ENCODE assay signal across 1 cellular context in genomic region chr22:19122143-19122751, GRCh38.
TF ChIP-seq lines count a peak whose summit lies in the region.

Gene DGCR2 (minus strand): TSS chr22:19122412. CDS start chr22:19122206, 206 bp downstream.

TF ChIP-seq in K562, 482 proteins besides CTCF, POLR2A, EP300 and RAD21 (continued from another document and continues in another):
- TF ChIP-seq NCOA1 (IDR thresholded peaks at IDR 0.05; ENCODE audit: low read depth) (no peak), STAT5A (IDR thresholded peaks at IDR 0.05; ENCODE audit: borderline replicate concordance, low read length) (no peak), YBX1 (IDR thresholded peaks at IDR 0.05) (no peak), NONO (IDR thresholded peaks at IDR 0.05; ENCODE audit: low read depth in 2 of 2, low read length in 1 of 2) (no peak), TEAD2 (tag; IDR thresholded peaks at IDR 0.05) (no peak), NFRKB (IDR thresholded peaks at IDR 0.05; ENCODE audit: low read depth) (peak; percentile 89), HSF4 (CRISPR knock-in tag; IDR thresholded peaks at IDR 0.05; ENCODE audit: borderline replicate concordance) (no peak; the same call in 1 of the 2 replicates), BCOR (IDR thresholded peaks at IDR 0.05) (no peak), TBP (optimal IDR thresholded peaks at IDR 0.05; ENCODE audit: low read depth, low read length) (peak; percentile 94), RBBP5 (IDR thresholded peaks at IDR 0.05; ENCODE audit: borderline replicate concordance, insufficient read depth, low read length, poor library complexity, severe bottlenecking) (peak; percentile 97), ELF4 (CRISPR knock-in tag; IDR thresholded peaks at IDR 0.05) (peak; percentile 85; the same call in 1 of the 2 replicates), ZSCAN29 (IDR thresholded peaks at IDR 0.05) (peak; percentile 53; the same call in 1 of the 2 replicates), STAT5B (CRISPR knock-in tag; IDR thresholded peaks at IDR 0.05) (no peak), PHF21A (IDR thresholded peaks at IDR 0.05; ENCODE audit: borderline replicate concordance, low read depth) (no peak), NCOA2 (IDR thresholded peaks at IDR 0.05; ENCODE audit: partially characterized antibody in 2 of 2) (no peak), SMAD1 (IDR thresholded peaks at IDR 0.05; ENCODE audit: low read depth, low read length, partially characterized antibody) (peak; percentile 85), TRIM28 (IDR thresholded peaks at IDR 0.05) (no peak), ZNF146 (CRISPR knock-in tag; IDR thresholded peaks at IDR 0.05; ENCODE audit: unreplicated experiment) (no peak), PURB (CRISPR knock-in tag; IDR thresholded peaks at IDR 0.05; ENCODE audit: low read depth) (no peak), TGIF2 (CRISPR knock-in tag; IDR thresholded peaks at IDR 0.05) (no peak), CSDE1 (IDR thresholded peaks at IDR 0.05) (no peak), ZNF778 (CRISPR knock-in tag; IDR thresholded peaks at IDR 0.05) (no peak), HLTF (IDR thresholded peaks at IDR 0.05) (peak; percentile 78; the same call in 1 of the 2 replicates), CREB3 (tag; conservative IDR thresholded peaks at IDR 0.05; ENCODE audit: low read depth) (no peak), ZNF212 (CRISPR knock-in tag; IDR thresholded peaks at IDR 0.05) (no peak)
- TF ChIP-seq, protein P1, sequence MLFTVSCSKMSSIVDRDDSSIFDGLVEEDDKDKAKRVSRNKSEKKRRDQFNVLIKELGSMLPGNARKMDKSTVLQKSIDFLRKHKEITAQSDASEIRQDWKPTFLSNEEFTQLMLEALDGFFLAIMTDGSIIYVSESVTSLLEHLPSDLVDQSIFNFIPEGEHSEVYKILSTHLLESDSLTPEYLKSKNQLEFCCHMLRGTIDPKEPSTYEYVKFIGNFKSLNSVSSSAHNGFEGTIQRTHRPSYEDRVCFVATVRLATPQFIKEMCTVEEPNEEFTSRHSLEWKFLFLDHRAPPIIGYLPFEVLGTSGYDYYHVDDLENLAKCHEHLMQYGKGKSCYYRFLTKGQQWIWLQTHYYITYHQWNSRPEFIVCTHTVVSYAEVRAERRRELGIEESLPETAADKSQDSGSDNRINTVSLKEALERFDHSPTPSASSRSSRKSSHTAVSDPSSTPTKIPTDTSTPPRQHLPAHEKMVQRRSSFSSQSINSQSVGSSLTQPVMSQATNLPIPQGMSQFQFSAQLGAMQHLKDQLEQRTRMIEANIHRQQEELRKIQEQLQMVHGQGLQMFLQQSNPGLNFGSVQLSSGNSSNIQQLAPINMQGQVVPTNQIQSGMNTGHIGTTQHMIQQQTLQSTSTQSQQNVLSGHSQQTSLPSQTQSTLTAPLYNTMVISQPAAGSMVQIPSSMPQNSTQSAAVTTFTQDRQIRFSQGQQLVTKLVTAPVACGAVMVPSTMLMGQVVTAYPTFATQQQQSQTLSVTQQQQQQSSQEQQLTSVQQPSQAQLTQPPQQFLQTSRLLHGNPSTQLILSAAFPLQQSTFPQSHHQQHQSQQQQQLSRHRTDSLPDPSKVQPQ (CRISPR knock-in tag; IDR thresholded peaks at IDR 0.05; ENCODE audit: borderline replicate concordance), result no peak
- TF ChIP-seq, protein P2, sequence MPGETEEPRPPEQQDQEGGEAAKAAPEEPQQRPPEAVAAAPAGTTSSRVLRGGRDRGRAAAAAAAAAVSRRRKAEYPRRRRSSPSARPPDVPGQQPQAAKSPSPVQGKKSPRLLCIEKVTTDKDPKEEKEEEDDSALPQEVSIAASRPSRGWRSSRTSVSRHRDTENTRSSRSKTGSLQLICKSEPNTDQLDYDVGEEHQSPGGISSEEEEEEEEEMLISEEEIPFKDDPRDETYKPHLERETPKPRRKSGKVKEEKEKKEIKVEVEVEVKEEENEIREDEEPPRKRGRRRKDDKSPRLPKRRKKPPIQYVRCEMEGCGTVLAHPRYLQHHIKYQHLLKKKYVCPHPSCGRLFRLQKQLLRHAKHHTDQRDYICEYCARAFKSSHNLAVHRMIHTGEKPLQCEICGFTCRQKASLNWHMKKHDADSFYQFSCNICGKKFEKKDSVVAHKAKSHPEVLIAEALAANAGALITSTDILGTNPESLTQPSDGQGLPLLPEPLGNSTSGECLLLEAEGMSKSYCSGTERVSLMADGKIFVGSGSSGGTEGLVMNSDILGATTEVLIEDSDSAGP (CRISPR knock-in tag; IDR thresholded peaks at IDR 0.05), result no peak
- TF ChIP-seq, protein P3, sequence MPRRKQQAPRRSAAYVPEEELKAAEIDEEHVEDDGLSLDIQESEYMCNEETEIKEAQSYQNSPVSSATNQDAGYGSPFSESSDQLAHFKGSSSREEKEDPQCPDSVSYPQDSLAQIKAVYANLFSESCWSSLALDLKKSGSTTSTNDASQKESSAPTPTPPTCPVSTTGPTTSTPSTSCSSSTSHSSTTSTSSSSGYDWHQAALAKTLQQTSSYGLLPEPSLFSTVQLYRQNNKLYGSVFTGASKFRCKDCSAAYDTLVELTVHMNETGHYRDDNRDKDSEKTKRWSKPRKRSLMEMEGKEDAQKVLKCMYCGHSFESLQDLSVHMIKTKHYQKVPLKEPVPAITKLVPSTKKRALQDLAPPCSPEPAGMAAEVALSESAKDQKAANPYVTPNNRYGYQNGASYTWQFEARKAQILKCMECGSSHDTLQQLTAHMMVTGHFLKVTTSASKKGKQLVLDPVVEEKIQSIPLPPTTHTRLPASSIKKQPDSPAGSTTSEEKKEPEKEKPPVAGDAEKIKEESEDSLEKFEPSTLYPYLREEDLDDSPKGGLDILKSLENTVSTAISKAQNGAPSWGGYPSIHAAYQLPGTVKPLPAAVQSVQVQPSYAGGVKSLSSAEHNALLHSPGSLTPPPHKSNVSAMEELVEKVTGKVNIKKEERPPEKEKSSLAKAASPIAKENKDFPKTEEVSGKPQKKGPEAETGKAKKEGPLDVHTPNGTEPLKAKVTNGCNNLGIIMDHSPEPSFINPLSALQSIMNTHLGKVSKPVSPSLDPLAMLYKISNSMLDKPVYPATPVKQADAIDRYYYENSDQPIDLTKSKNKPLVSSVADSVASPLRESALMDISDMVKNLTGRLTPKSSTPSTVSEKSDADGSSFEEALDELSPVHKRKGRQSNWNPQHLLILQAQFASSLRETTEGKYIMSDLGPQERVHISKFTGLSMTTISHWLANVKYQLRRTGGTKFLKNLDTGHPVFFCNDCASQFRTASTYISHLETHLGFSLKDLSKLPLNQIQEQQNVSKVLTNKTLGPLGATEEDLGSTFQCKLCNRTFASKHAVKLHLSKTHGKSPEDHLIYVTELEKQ (CRISPR knock-in tag; IDR thresholded peaks at IDR 0.05), result no peak
- TF ChIP-seq, protein P4, sequence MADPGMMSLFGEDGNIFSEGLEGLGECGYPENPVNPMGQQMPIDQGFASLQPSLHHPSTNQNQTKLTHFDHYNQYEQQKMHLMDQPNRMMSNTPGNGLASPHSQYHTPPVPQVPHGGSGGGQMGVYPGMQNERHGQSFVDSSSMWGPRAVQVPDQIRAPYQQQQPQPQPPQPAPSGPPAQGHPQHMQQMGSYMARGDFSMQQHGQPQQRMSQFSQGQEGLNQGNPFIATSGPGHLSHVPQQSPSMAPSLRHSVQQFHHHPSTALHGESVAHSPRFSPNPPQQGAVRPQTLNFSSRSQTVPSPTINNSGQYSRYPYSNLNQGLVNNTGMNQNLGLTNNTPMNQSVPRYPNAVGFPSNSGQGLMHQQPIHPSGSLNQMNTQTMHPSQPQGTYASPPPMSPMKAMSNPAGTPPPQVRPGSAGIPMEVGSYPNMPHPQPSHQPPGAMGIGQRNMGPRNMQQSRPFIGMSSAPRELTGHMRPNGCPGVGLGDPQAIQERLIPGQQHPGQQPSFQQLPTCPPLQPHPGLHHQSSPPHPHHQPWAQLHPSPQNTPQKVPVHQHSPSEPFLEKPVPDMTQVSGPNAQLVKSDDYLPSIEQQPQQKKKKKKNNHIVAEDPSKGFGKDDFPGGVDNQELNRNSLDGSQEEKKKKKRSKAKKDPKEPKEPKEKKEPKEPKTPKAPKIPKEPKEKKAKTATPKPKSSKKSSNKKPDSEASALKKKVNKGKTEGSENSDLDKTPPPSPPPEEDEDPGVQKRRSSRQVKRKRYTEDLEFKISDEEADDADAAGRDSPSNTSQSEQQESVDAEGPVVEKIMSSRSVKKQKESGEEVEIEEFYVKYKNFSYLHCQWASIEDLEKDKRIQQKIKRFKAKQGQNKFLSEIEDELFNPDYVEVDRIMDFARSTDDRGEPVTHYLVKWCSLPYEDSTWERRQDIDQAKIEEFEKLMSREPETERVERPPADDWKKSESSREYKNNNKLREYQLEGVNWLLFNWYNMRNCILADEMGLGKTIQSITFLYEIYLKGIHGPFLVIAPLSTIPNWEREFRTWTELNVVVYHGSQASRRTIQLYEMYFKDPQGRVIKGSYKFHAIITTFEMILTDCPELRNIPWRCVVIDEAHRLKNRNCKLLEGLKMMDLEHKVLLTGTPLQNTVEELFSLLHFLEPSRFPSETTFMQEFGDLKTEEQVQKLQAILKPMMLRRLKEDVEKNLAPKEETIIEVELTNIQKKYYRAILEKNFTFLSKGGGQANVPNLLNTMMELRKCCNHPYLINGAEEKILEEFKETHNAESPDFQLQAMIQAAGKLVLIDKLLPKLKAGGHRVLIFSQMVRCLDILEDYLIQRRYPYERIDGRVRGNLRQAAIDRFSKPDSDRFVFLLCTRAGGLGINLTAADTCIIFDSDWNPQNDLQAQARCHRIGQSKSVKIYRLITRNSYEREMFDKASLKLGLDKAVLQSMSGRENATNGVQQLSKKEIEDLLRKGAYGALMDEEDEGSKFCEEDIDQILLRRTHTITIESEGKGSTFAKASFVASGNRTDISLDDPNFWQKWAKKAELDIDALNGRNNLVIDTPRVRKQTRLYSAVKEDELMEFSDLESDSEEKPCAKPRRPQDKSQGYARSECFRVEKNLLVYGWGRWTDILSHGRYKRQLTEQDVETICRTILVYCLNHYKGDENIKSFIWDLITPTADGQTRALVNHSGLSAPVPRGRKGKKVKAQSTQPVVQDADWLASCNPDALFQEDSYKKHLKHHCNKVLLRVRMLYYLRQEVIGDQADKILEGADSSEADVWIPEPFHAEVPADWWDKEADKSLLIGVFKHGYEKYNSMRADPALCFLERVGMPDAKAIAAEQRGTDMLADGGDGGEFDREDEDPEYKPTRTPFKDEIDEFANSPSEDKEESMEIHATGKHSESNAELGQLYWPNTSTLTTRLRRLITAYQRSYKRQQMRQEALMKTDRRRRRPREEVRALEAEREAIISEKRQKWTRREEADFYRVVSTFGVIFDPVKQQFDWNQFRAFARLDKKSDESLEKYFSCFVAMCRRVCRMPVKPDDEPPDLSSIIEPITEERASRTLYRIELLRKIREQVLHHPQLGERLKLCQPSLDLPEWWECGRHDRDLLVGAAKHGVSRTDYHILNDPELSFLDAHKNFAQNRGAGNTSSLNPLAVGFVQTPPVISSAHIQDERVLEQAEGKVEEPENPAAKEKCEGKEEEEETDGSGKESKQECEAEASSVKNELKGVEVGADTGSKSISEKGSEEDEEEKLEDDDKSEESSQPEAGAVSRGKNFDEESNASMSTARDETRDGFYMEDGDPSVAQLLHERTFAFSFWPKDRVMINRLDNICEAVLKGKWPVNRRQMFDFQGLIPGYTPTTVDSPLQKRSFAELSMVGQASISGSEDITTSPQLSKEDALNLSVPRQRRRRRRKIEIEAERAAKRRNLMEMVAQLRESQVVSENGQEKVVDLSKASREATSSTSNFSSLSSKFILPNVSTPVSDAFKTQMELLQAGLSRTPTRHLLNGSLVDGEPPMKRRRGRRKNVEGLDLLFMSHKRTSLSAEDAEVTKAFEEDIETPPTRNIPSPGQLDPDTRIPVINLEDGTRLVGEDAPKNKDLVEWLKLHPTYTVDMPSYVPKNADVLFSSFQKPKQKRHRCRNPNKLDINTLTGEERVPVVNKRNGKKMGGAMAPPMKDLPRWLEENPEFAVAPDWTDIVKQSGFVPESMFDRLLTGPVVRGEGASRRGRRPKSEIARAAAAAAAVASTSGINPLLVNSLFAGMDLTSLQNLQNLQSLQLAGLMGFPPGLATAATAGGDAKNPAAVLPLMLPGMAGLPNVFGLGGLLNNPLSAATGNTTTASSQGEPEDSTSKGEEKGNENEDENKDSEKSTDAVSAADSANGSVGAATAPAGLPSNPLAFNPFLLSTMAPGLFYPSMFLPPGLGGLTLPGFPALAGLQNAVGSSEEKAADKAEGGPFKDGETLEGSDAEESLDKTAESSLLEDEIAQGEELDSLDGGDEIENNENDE (IDR thresholded peaks at IDR 0.05; ENCODE audit: low read depth, low read length), result no peak
- TF ChIP-seq, protein P5, sequence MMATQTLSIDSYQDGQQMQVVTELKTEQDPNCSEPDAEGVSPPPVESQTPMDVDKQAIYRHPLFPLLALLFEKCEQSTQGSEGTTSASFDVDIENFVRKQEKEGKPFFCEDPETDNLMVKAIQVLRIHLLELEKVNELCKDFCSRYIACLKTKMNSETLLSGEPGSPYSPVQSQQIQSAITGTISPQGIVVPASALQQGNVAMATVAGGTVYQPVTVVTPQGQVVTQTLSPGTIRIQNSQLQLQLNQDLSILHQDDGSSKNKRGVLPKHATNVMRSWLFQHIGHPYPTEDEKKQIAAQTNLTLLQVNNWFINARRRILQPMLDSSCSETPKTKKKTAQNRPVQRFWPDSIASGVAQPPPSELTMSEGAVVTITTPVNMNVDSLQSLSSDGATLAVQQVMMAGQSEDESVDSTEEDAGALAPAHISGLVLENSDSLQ (IDR thresholded peaks at IDR 0.05), result peak; percentile 82
- TF ChIP-seq, protein P6, sequence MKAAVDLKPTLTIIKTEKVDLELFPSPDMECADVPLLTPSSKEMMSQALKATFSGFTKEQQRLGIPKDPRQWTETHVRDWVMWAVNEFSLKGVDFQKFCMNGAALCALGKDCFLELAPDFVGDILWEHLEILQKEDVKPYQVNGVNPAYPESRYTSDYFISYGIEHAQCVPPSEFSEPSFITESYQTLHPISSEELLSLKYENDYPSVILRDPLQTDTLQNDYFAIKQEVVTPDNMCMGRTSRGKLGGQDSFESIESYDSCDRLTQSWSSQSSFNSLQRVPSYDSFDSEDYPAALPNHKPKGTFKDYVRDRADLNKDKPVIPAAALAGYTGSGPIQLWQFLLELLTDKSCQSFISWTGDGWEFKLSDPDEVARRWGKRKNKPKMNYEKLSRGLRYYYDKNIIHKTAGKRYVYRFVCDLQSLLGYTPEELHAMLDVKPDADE (conservative IDR thresholded peaks at IDR 0.05; ENCODE audit: control insufficient read depth, low read depth, low read length), result peak; percentile 87
